In genomic region chr20:37649017-37649416, GRCh38 we compare ENCODE assay signal across 29 cellular contexts. TPM values are rescaled to one million over a fixed set of nuclear protein-coding genes. Genes with fewer than 3 reads are reported as not detected.
A peak's percentile ranks its signal among the peaks of the same experiment; 100 is the strongest.
DNase-seq lines count a peak whose midpoint lies in the region; ATAC-seq, FAIRE-seq and TF ChIP-seq lines count a peak whose summit lies in the region.
"Had no signal": no experiment of that assay in that cellular context is flagged by ENCODE, and none has a peak within 500 bp of the region (broad histone marks: within the 10 kb centered on the region; RNA-seq: fewer than 3 reads in every experiment).

No MANE protein-coding gene starts in this region.

- H2AFZ ChIP-seq in endothelial cell of umbilical vein (ENCODE audit: low read depth, low read length): no peak overlapping the region

- H3K4me3 ChIP-seq in endothelial cell of umbilical vein (replicated peaks in 1 of 3; ENCODE audit: insufficient read depth in 1 of 3, low read depth in 1 of 3, low read length in 3 of 3) (no peak overlapping the region), liver (ENCODE audit: low read depth in 1 of 3, low read length in 3 of 3) (no peak overlapping the region)
- H3K4me3 ChIP-seq: BLaER1 treated with 17β-estradiol and CSF1 and Interleukin-3, amounts not matched to agents 10 nM and 100 nM; coronary artery; esophagus muscularis mucosa; lung; mucosa of descending colon; pancreas; SK-N-MC had no signal

- H3K27ac ChIP-seq in endothelial cell of umbilical vein (ENCODE audit: insufficient read depth, low read depth, low read length) (no peak overlapping the region), liver (ENCODE audit: low read depth in 1 of 2, low read length in 2 of 2) (no peak overlapping the region)
- H3K27ac ChIP-seq: BLaER1 treated with 17β-estradiol and CSF1 and Interleukin-3, amounts not matched to agents 10 nM and 100 nM; coronary artery; esophagus muscularis mucosa; pancreas; SK-N-MC had no signal

- H3K27me3 ChIP-seq in endothelial cell of umbilical vein (ENCODE audit: control insufficient read depth in 2 of 2, insufficient read depth in 2 of 2, low read length in 2 of 2) (peaks cover 3 to 10% of the 10 kb centered on the region in 2 experiments), liver (ENCODE audit: control insufficient read depth in 4 of 4, insufficient read depth in 4 of 4, low read length in 3 of 4) (no peaks in the 10 kb centered on the region)
- H3K27me3 ChIP-seq: BLaER1 treated with 17β-estradiol and CSF1 and Interleukin-3, amounts not matched to agents 10 nM and 100 nM had no signal

- no peaks in the 10 kb centered on the region for H3K36me3 ChIP-seq in endothelial cell of umbilical vein (ENCODE audit: control insufficient read depth in 2 of 2, extremely low read depth in 1 of 2, insufficient read depth in 2 of 2, low read length in 2 of 2)
- no peaks in the 10 kb centered on the region for H3K36me3 ChIP-seq in liver (ENCODE audit: control insufficient read depth in 4 of 4, insufficient read depth in 3 of 4, low read depth in 1 of 4, low read length in 3 of 4)
- H3K36me3 ChIP-seq: BLaER1 treated with 17β-estradiol and CSF1 and Interleukin-3, amounts not matched to agents 10 nM and 100 nM; esophagus muscularis mucosa; pancreas had no signal

- no peaks in the 10 kb centered on the region for H3K79me2 ChIP-seq in endothelial cell of umbilical vein (ENCODE audit: control insufficient read depth, insufficient read depth, low read length)

- intact Hi-C loops in endothelial cell of umbilical vein (cut with micrococcal nuclease): no loop called here

- no peaks in the 10 kb centered on the region for H4K20me1 ChIP-seq in endothelial cell of umbilical vein (replicated peaks; ENCODE audit: control insufficient read depth, extremely low read depth, insufficient read depth, low read length)
- H4K20me1 ChIP-seq: BLaER1 treated with 17β-estradiol and CSF1 and Interleukin-3, amounts not matched to agents 10 nM and 100 nM had no signal

- no peak for TF ChIP-seq POLR2A in endothelial cell of umbilical vein (IDR thresholded peaks at IDR 0.05; ENCODE audit: low read depth, low read length)

- POLR2A ChIA-PET in endothelial cell of umbilical vein (lab: Charles Lee): no interaction called here

- DNase-seq in EH (ENCODE audit: low read depth) (peak; percentile 11), HCEC 1CT (peak; percentile 62), endothelial cell of umbilical vein (ENCODE audit: low read depth, low spot score) (peak; percentile 40), COLO829 (ENCODE audit: low spot score) (no peak), NCI-H1694 treated with DMSO at 0.1 percent for 48 hours (lab: John Stamatoyannopoulos, UW) (no peak)
- DNase-seq: activated CD8-positive, alpha-beta T cell treated with anti-CD3 and anti-CD28 coated beads, Interleukin-2, amount 10 ng/mL, durations not matched to agents 7 days and 5 days; Caco-2; H7; KBM-7; kidney; mucosa of descending colon; NCI-H1417 treated with DMSO at 0.1 percent for 48 hours; NCI-H748 treated with DMSO at 0.1 percent for 48 hours; nephron progenitor cell; pancreas; stimulated activated CD4-positive, alpha-beta T cell treated with anti-CD3 and anti-CD28 coated beads, Interleukin-12 subunit alpha, Interleukin-12 subunit beta, amount 100 ng/mL, for 4 hours; stimulated activated CD4-positive, alpha-beta T cell treated with anti-CD3 and anti-CD28 coated beads, Interleukin-4, amount 100 ng/mL, for 1 hour; substantia nigra had no signal

- no peaks in the 10 kb centered on the region for H3K4me1 ChIP-seq in endothelial cell of umbilical vein (ENCODE audit: control insufficient read depth, extremely low read depth, insufficient read depth, low read length)
- H3K4me1 ChIP-seq in liver (ENCODE audit: control insufficient read depth in 4 of 4, insufficient read depth in 4 of 4, low read length in 3 of 4): peaks cover 0 to 6% (median 2%) of the 10 kb centered on the region in 4 donors
- H3K4me1 ChIP-seq: BLaER1 treated with 17β-estradiol and CSF1 and Interleukin-3, amounts not matched to agents 10 nM and 100 nM; esophagus muscularis mucosa; pancreas had no signal

- no TSS peak for BruUV-seq in endothelial cell of umbilical vein (replicated peaks; lab: Mats Ljungman, UMichigan)

- CTCF ChIA-PET in endothelial cell of umbilical vein (lab: Charles Lee): no interaction called here

- H3K9ac ChIP-seq in endothelial cell of umbilical vein (replicated peaks; ENCODE audit: extremely low read depth, insufficient read depth, low read length) (no peak overlapping the region), liver (ENCODE audit: low read depth in 1 of 2, low read length in 2 of 2) (no peak overlapping the region)
- H3K9ac ChIP-seq: BLaER1 treated with 17β-estradiol and CSF1 and Interleukin-3, amounts not matched to agents 10 nM and 100 nM had no signal

- dilution Hi-C loops in endothelial cell of umbilical vein (cut with MboI; ENCODE audit: extremely low pct_ligation_motif_present, low sequenced_read_pairs): no loop called here

- peak; percentile 55 for FAIRE-seq in endothelial cell of umbilical vein (lab: Jason Lieb, UNC)
- FAIRE-seq: bronchial epithelial cell, GM12891, kidney, pancreas, RCC 7860 had no signal

- no peak for ATAC-seq in GM18909 (IDR thresholded peaks at IDR 0.05; ENCODE audit: poor library complexity, unreplicated experiment)
- ATAC-seq in GM19035 (IDR thresholded peaks at IDR 0.05; ENCODE audit: unreplicated experiment): no peak
- ATAC-seq: activated CD8-positive, alpha-beta T cell treated with anti-CD3 and anti-CD28 coated beads, Interleukin-2, amount 10 ng/mL, durations not matched to agents 7 days and 5 days; mucosa of descending colon; pancreas had no signal

- H3K9me1 ChIP-seq in endothelial cell of umbilical vein (replicated peaks; ENCODE audit: control insufficient read depth, extremely low read depth, insufficient read depth, low read length): no peaks in the 10 kb centered on the region

- TF ChIP-seq RAD21 in liver (IDR thresholded peaks at IDR 0.05): no peak

- TF ChIP-seq CTCF in endothelial cell of umbilical vein (IDR thresholded peaks at IDR 0.05; ENCODE audit: extremely low read depth in 1 of 2, insufficient read depth in 1 of 2, low read depth in 1 of 2, low read length in 2 of 2) (no peak), liver (IDR thresholded peaks at IDR 0.05; ENCODE audit: low read depth, low read length, missing input control) (no peak)

- H3K4me2 ChIP-seq in endothelial cell of umbilical vein (ENCODE audit: insufficient read depth, low read length): no peak overlapping the region

- 84% methylated on average over 2 of the region's 2 CpGs for WGBS in liver

- H3K9me3 ChIP-seq in endothelial cell of umbilical vein (replicated peaks; ENCODE audit: control insufficient read depth, insufficient read depth, low read length) (no peaks in the 10 kb centered on the region), liver (ENCODE audit: control insufficient read depth in 4 of 4, low read length in 3 of 4) (no peaks in the 10 kb centered on the region)
- H3K9me3 ChIP-seq: BLaER1 treated with 17β-estradiol and CSF1 and Interleukin-3, amounts not matched to agents 10 nM and 100 nM; Caco-2; esophagus muscularis mucosa; mucosa of descending colon; pancreas had no signal

TF ChIP-seq in endothelial cell of umbilical vein, 7 proteins besides CTCF, POLR2A, EP300 and RAD21:
- TF ChIP-seq EZH2 (IDR thresholded peaks at IDR 0.05; ENCODE audit: borderline replicate concordance, low read depth, low read length, severe bottlenecking) (no peak), FOS (IDR thresholded peaks at IDR 0.05; ENCODE audit: borderline replicate concordance, insufficient read depth, low read length) (peak; percentile 48)

TF ChIP-seq in liver, 16 proteins besides CTCF, POLR2A, EP300 and RAD21:
- TF ChIP-seq JUND (IDR thresholded peaks at IDR 0.05) (no peak), NR2F2 (IDR thresholded peaks at IDR 0.05) (peak; percentile 49)
- TF ChIP-seq, protein P1, sequence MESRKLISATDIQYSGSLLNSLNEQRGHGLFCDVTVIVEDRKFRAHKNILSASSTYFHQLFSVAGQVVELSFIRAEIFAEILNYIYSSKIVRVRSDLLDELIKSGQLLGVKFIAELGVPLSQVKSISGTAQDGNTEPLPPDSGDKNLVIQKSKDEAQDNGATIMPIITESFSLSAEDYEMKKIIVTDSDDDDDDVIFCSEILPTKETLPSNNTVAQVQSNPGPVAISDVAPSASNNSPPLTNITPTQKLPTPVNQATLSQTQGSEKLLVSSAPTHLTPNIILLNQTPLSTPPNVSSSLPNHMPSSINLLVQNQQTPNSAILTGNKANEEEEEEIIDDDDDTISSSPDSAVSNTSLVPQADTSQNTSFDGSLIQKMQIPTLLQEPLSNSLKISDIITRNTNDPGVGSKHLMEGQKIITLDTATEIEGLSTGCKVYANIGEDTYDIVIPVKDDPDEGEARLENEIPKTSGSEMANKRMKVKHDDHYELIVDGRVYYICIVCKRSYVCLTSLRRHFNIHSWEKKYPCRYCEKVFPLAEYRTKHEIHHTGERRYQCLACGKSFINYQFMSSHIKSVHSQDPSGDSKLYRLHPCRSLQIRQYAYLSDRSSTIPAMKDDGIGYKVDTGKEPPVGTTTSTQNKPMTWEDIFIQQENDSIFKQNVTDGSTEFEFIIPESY (IDR thresholded peaks at IDR 0.05): no peak

RNA-seq across cellular contexts. Expression of gene CTNNBL1, which starts 44.8 kb away (rescaled TPM):
- total RNA-seq in endothelial cell of umbilical vein (54.8 and 60.2 TPM in 2 replicates), liver (10 to 100 TPM; 19.5 to 21.2 TPM)
- polyA plus RNA-seq in endothelial cell of umbilical vein (16.5 and 20.8 TPM in 2 replicates), liver (10 to 100 TPM; 18.3 to 25.4 TPM)
- 29.8 and 37.7 TPM in 2 replicates for polyA plus RNA-seq in endothelial cell of umbilical vein (2011; cell fraction: cytosol; rRNA removed)
- polyA plus RNA-seq in endothelial cell of umbilical vein (2011; cell fraction: nucleus; rRNA removed): 21.5 and 22.5 TPM in 2 replicates
- polyA plus RNA-seq in endothelial cell of umbilical vein (2012): 71.1 and 82.9 TPM in 2 replicates
- polyA minus RNA-seq in endothelial cell of umbilical vein: 23.9 and 28.1 TPM in 2 replicates
- 29.2 TPM for polyA minus RNA-seq in endothelial cell of umbilical vein (2011; cell fraction: cytosol; rRNA and poly(A)+ RNA removed)
- polyA minus RNA-seq in endothelial cell of umbilical vein (2011; cell fraction: nucleus; rRNA and poly(A)+ RNA removed): 15.4 and 16.2 TPM in 2 replicates

Comparison
In these comparisons a context has a peak if more than half of its experiments do, and no peak if none do; other contexts are left out.
1. DNase-seq: peak in EH (single experiment), HCEC 1CT (single experiment) and endothelial cell of umbilical vein (single experiment); none in COLO829 (single experiment) and NCI-H1694 treated with DMSO at 0.1 percent for 48 hours (single experiment).